8 cellular contexts compared by ENCODE assay signal in the genomic region with DNA sequence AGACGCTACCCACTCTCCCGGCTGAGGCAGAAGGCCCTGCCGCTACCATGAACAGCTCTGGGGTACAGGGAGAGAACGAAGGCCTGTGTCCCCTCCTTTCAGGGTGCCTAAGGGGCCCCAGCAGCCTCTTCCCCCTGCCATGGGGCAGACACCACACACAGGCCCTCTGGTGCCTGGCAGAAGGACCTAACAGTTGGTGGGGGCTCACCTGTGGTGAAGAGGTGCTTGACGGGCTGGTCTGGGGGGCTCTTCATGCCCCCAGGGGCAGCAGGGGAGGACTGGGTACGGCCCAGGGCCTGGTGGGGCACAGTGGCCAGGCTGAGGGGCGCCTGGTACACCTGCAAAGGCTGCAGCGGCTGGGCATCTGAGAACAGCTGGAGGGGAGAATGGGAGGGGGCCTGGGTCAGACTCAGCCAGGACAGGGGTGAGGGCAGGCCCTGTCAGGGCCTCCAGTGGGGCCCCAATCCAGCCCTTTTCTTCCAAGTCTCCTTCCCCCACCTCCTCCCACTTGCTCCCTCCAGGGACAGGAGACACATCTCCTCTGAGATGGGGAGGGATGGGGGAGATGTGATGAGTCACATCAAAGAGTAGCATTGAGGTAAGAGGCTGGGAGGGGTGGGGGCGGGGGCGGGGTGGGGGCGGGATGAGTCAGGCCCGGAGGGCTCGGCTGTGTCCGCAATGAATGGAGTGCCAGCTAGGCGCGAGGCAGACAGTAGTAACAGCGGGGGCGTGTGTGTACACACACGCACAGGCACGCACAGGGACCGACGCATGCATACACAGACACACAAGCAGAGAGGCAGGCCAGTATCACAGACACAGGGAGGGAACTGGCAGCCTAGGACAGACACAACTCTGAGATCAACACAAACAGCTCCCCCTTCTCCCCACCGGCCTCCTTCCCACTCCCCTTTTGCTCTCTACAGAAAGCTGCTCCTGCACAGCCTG. TPM values are rescaled to one million over a fixed set of nuclear protein-coding genes. Genes with fewer than 3 reads are reported as not detected.
DNase-seq lines count a peak whose midpoint lies in the region; ATAC-seq, FAIRE-seq and TF ChIP-seq lines count a peak whose summit lies in the region.

No MANE protein-coding gene starts in this region.

- no peak overlapping the region for H2AFZ ChIP-seq in PC-3 (ENCODE audit: low read length)

- H3K9ac ChIP-seq in PC-3 (ENCODE audit: low read length) (peak overlapping the region; percentile 63), kidney (ENCODE audit: low read length in 2 of 2) (no peak overlapping the region)

- intact Hi-C loops in PC-3 (cut with micrococcal nuclease) (no loop called here), left ventricle myocardium superior (cut with micrococcal nuclease) (no loop called here), kidney (cut with DNase I) (no loop called here)

- H3K27me3 ChIP-seq in PC-3 (ENCODE audit: low read length), result no peaks in the 10 kb centered on the region

- H3K4me1 ChIP-seq in PC-3 (ENCODE audit: insufficient read depth, low read length), result peaks cover 18% of the 10 kb centered on the region
- no peaks in the 10 kb centered on the region for H3K4me1 ChIP-seq in kidney (ENCODE audit: control insufficient read depth in 1 of 2, insufficient read depth in 1 of 2, low read depth in 1 of 2, low read length in 2 of 2)

- H3F3A ChIP-seq in PC-3 (ENCODE audit: low read length, unreplicated experiment), result peaks cover 3% of the 10 kb centered on the region

- H3K36me3 ChIP-seq in PC-3 (ENCODE audit: low read depth, low read length) (peaks cover 4% of the 10 kb centered on the region; the same call in 1 of the 2 replicates), kidney (ENCODE audit: control insufficient read depth in 1 of 2, insufficient read depth in 2 of 2, low read length in 2 of 2) (peaks cover 29 to 59% of the 10 kb centered on the region in 2 donors)

- no peaks in the 10 kb centered on the region for H3K79me2 ChIP-seq in PC-3 (ENCODE audit: low read length)

- POLR2A ChIA-PET in PC-3 (lab: Charles Lee; ENCODE audit: unreplicated experiment), result interaction anchor here (0.5 to 0.7 kb wide), 2 partner anchors 20 to 84 kb away, joined by 3 to 16 read pairs; no protein-coding TSS in a partner anchor

- TF ChIP-seq CTCF in PC-3 (conservative IDR thresholded peaks at IDR 0.05; ENCODE audit: low read depth, low read length) (no peak), kidney (IDR thresholded peaks at IDR 0.05; ENCODE audit: borderline replicate concordance, extremely low read depth, insufficient read depth) (no peak)

- CTCF ChIA-PET in PC-3 (lab: Charles Lee), result interaction anchor here (0.6 to 1.2 kb wide), 3 partner anchors 29 to 82 kb away, joined by 4 to 5 read pairs (median 5); a partner anchor contains a TSS

- no peaks in the 10 kb centered on the region for H4K20me1 ChIP-seq in PC-3 (ENCODE audit: low read length)

- ATAC-seq in PC-3 (peak; percentile 87), left ventricle myocardium superior (peak; percentile 6), HG03378 (IDR thresholded peaks at IDR 0.05; ENCODE audit: unreplicated experiment) (no peak), HG03565 (IDR thresholded peaks at IDR 0.05; ENCODE audit: unreplicated experiment) (no peak)

- H3K9me3 ChIP-seq in PC-3 (ENCODE audit: low read length) (no peaks in the 10 kb centered on the region), kidney (ENCODE audit: control insufficient read depth in 1 of 2, low read length in 2 of 2) (no peaks in the 10 kb centered on the region)

- BruUV-seq in PC-3 (replicated peaks; lab: Mats Ljungman, UMichigan), result no TSS peak

- DNase-seq in Daoy (ENCODE audit: low read depth) (peak; percentile 89), PC-3 (peak; percentile 92), left ventricle myocardium superior (no peak), kidney (no peak)
- peak; percentile 74 for DNase-seq in activated naive CD4-positive, alpha-beta T cell treated with anti-CD3 and anti-CD28 coated beads, Interleukin-2, amount 50 U/mL, for 16 hours
- peak; percentile 75 for DNase-seq in stimulated activated CD4-positive, alpha-beta T cell treated with anti-CD3 and anti-CD28 coated beads, Interleukin-15, amount 100 ng/mL, for 24 hours

- H3K4me3 ChIP-seq in PC-3 (ENCODE audit: low read length) (peak overlapping the region; percentile 17; the same call in 1 of the 2 replicates), kidney (ENCODE audit: low read length in 2 of 2) (no peak overlapping the region)

- no peaks in the 10 kb centered on the region for H3K9me2 ChIP-seq in PC-3 (replicated peaks; ENCODE audit: low read length)

- peak overlapping the region; percentile 73 for H3K4me2 ChIP-seq in PC-3 (ENCODE audit: low read length)

- H3K27ac ChIP-seq in PC-3 (ENCODE audit: low read length), result peak overlapping the region; percentile 79
- H3K27ac ChIP-seq in kidney (ENCODE audit: low read depth in 2 of 2, low read length in 2 of 2), result no peak overlapping the region

- no peak for FAIRE-seq in kidney (lab: Jason Lieb, UNC)

RNA-seq across cellular contexts. Expression of a gene that starts 16.1 kb away (rescaled TPM):
- total RNA-seq in Daoy (2014; rRNA removed; shearing (Covaris generic)), result 22.6 and 30.1 TPM in 2 replicates
- total RNA-seq in PC-3 (2014; rRNA removed) (60.1 and 69.5 TPM in 2 replicates), left ventricle myocardium superior (26.3 TPM), kidney (70.0 TPM)
- polyA plus RNA-seq in kidney (ENCODE audit: insufficient read depth, low read depth, low replicate concordance), result 150 TPM

RNA-seq across cellular contexts. Expression of a gene that starts 20.2 kb away (rescaled TPM):
- total RNA-seq in Daoy (2014; rRNA removed; shearing (Covaris generic)), result 41.0 and 42.6 TPM in 2 replicates
- 118 and 123 TPM in 2 replicates for total RNA-seq in PC-3 (2014; rRNA removed)
- total RNA-seq in left ventricle myocardium superior, result 58.2 TPM
- 47.6 TPM for total RNA-seq in kidney
- polyA plus RNA-seq in kidney (ENCODE audit: insufficient read depth, low read depth, low replicate concordance), result 29.0 TPM

RNA-seq across cellular contexts. Expression of a gene that starts 36.8 kb away (rescaled TPM):
- 24.0 and 33.1 TPM in 2 replicates for total RNA-seq in Daoy (2014; rRNA removed; shearing (Covaris generic))
- total RNA-seq in PC-3 (2014; rRNA removed), result 39.1 and 47.1 TPM in 2 replicates
- 81.4 TPM for total RNA-seq in left ventricle myocardium superior
- total RNA-seq in kidney, result 35.6 TPM
- polyA plus RNA-seq in kidney (ENCODE audit: insufficient read depth, low read depth, low replicate concordance), result 25.3 TPM

RNA-seq across cellular contexts. Expression of a gene that starts 55.1 kb away (rescaled TPM):
- total RNA-seq in Daoy (2014; rRNA removed; shearing (Covaris generic)), result 4.3 and 7.9 TPM in 2 replicates
- total RNA-seq in PC-3 (2014; rRNA removed), result 13.5 and 14.3 TPM in 2 replicates
- total RNA-seq in left ventricle myocardium superior, result 1.5 TPM
- total RNA-seq in kidney, result 0.88 TPM
- 0.17 TPM for polyA plus RNA-seq in kidney (ENCODE audit: insufficient read depth, low read depth, low replicate concordance)

Comparison
In these comparisons a context has a peak if more than half of its experiments do, and no peak if none do; other contexts are left out.
1. DNase-seq: peak in Daoy (single experiment), PC-3 (single experiment), activated naive CD4-positive, alpha-beta T cell treated with anti-CD3 and anti-CD28 coated beads, Interleukin-2, amount 50 U/mL, for 16 hours (single experiment) and stimulated activated CD4-positive, alpha-beta T cell treated with anti-CD3 and anti-CD28 coated beads, Interleukin-15, amount 100 ng/mL, for 24 hours (single experiment); none in left ventricle myocardium superior (single experiment) and kidney (single experiment).
2. ATAC-seq: peak in PC-3 (single experiment) and left ventricle myocardium superior (single experiment); none in HG03378 (single experiment) and HG03565 (single experiment).